1 cellular context compared by ENCODE assay signal in genomic region chr7:24700446-24701044, GRCh38.
TF ChIP-seq lines count a peak whose summit lies in the region.

No MANE protein-coding gene starts in this region.

TF ChIP-seq in WTC11, 78 proteins besides CTCF, POLR2A, EP300 and RAD21 (continued from another document):
- no peak for TF ChIP-seq PRDM15 (CRISPR knock-in tag; IDR thresholded peaks at IDR 0.05)
- TF ChIP-seq, protein P1, sequence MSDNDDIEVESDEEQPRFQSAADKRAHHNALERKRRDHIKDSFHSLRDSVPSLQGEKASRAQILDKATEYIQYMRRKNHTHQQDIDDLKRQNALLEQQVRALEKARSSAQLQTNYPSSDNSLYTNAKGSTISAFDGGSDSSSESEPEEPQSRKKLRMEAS (CRISPR knock-in tag; IDR thresholded peaks at IDR 0.05) = no peak
